Comparison of ENCODE assay signal across 27 cellular contexts in the genomic region with DNA sequence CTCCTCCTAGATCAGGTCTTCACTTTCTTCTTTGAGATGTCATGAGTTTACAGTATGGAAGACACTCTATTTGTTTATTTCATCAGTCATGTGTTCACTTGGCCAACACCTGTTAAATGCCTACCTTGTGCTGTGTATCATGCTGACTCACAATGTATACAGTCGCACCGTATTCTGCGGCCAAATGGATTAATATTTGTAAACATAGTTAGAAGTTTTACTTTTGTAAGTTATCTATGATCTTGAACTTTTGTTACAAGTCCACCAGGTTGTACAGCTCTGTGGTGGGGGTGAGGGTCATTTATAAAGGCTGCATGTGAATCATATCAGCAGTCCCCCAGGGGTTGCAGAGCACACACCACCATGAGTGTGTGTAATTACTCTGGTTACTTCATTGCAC.
DNase-seq lines count a peak whose midpoint lies in the region; ATAC-seq, FAIRE-seq and TF ChIP-seq lines count a peak whose summit lies in the region.
"Had no signal": no experiment of that assay in that cellular context is flagged by ENCODE, and none has a peak within 500 bp of the region (broad histone marks: within the 10 kb centered on the region; RNA-seq: fewer than 3 reads in every experiment).

No MANE protein-coding gene starts in this region.

- CTCF ChIA-PET in HepG2 (lab: Yijun Ruan, JAX; ENCODE audit: low intra/inter-chr PET ratio, low total read pairs) = no interaction called here

- H3K4me1 ChIP-seq in HepG2 (ENCODE audit: insufficient read depth, low read length) (peaks cover 35% of the 10 kb centered on the region), right lobe of liver (no peaks in the 10 kb centered on the region)
- H3K4me1 ChIP-seq: heart right ventricle, upper lobe of left lung had no signal

- H3K27me3 ChIP-seq in HepG2 (ENCODE audit: control insufficient read depth in 1 of 2, insufficient read depth in 2 of 2, low read length in 2 of 2) (no peaks in the 10 kb centered on the region; a peak in 1 of 5 replicates), right lobe of liver (no peaks in the 10 kb centered on the region)
- H3K27me3 ChIP-seq: heart right ventricle, upper lobe of left lung had no signal

- 0% methylated on average over 3 of the region's 3 CpGs for WGBS in HepG2 (ENCODE audit: low lambda C conversion rate)
- WGBS in right lobe of liver (ENCODE audit: insufficient coverage, low coverage, low lambda C conversion rate, missing lambda C conversion rate) = 81% methylated on average over 3 of the region's 3 CpGs

- ATAC-seq in HepG2 (peak; percentile 97), right lobe of liver (no peak), esophagus mucosa (peak; percentile 32)
- ATAC-seq: heart right ventricle had no signal

- TF ChIP-seq CTCF in HepG2 (CRISPR knock-in tag; IDR thresholded peaks at IDR 0.05) = no peak
- no peak for TF ChIP-seq CTCF in right lobe of liver (IDR thresholded peaks at IDR 0.05)

- H3K9me3 ChIP-seq in HepG2 (ENCODE audit: low read length) (no peaks in the 10 kb centered on the region), right lobe of liver (no peaks in the 10 kb centered on the region)
- H3K9me3 ChIP-seq: heart right ventricle, upper lobe of left lung had no signal

- in situ Hi-C loops in HepG2 (cut with HindIII; ENCODE audit: extremely low pct_ligation_motif_present, low pct_unique_long_range_greater_than_20kb) = no loop called here

- peak; percentile 84 for DNase-seq in HepG2 (ENCODE audit: low spot score)
- DNase-seq in right lobe of liver = no peak
- DNase-seq in NCI-H1930 (lab: John Stamatoyannopoulos, UW) = peak; percentile 65 to 78
- DNase-seq in T-helper 9 cell = no peak
- no peak for DNase-seq in middle frontal gyrus (ENCODE audit: extremely low spot score, low spot score)
- no peak for DNase-seq in NK-92 treated with Interleukin-12 subunit alpha and Interleukin-12 subunit beta, amount 100 ng/mL, for 24 hours (lab: John Stamatoyannopoulos, UW)
- no peak for DNase-seq in GM19239 (ENCODE audit: insufficient read length, low spot score)
- DNase-seq: activated CD4-positive, alpha-beta T cell treated with anti-CD3 and anti-CD28 coated beads, Interleukin-2, amount 50 U/mL, for 48 hours; activated CD8-positive, alpha-beta memory T cell treated with anti-CD3 and anti-CD28 coated beads, Interleukin-2, amount 50 U/mL, for 48 hours; activated naive CD8-positive, alpha-beta T cell treated with anti-CD3 and anti-CD28 coated beads, Interleukin-2, amount 10 ng/mL, durations not matched to agents 7 days and 5 days; heart right ventricle; HFFc6; immature natural killer cell; KG1; MV-4-11; naive B cell; NCI-H1694 treated with DMSO at 0.1 percent for 48 hours; NCI-H526; occipital lobe; RPMI8226; stimulated activated CD4-positive, alpha-beta T cell treated with anti-CD3 and anti-CD28 coated beads, Interleukin-2, amount 100 ng/mL, for 24 hours; T1000; upper lobe of left lung had no signal

- peak overlapping the region; percentile 43 for H3K4me2 ChIP-seq in HepG2 (ENCODE audit: low read depth, low read length)
- H3K4me2 ChIP-seq: smooth muscle cell had no signal

- H2AFZ ChIP-seq in HepG2 (ENCODE audit: low read length) = no peak overlapping the region

- FAIRE-seq in HepG2 (lab: Jason Lieb, UNC) (peak; percentile 43), GM19239 (lab: Jason Lieb, UNC) (no peak)
- FAIRE-seq: astrocyte, endothelial cell of umbilical vein had no signal

- no peak overlapping the region for H3K4me3 ChIP-seq in HepG2 (replicated peaks in 1 of 3; ENCODE audit: insufficient read depth in 1 of 3, low read depth in 2 of 3, low read length in 3 of 3)
- no peak overlapping the region for H3K4me3 ChIP-seq in right lobe of liver
- H3K4me3 ChIP-seq: heart right ventricle, smooth muscle cell, upper lobe of left lung had no signal

- no peak overlapping the region for H3K9ac ChIP-seq in HepG2 (ENCODE audit: insufficient read depth, low read depth, low read length)

- TF ChIP-seq EP300 in HepG2 (IDR thresholded peaks at IDR 0.05; ENCODE audit: low read depth in 2 of 2, low read length in 2 of 2) (peak; percentile 51 to 94; a peak in 2 of 4 replicates), HepG2 (CRISPR knock-in tag; IDR thresholded peaks at IDR 0.05; ENCODE audit: borderline replicate concordance) (peak; percentile 94)

- TF ChIP-seq POLR2A in HepG2 (IDR thresholded peaks at IDR 0.05; ENCODE audit: insufficient read depth in 1 of 2, low read depth in 2 of 2, low read length in 2 of 2) = no peak
- TF ChIP-seq POLR2A in right lobe of liver (IDR thresholded peaks at IDR 0.05) = no peak

- intact Hi-C loops in HepG2 (cut with micrococcal nuclease; ENCODE audit: unreplicated experiment) (loop anchor here (1.0 kb wide), 1 partner anchor 54 kb away; no protein-coding TSS in a partner anchor), right lobe of liver (cut with DNase I) (no loop called here)

- TF ChIP-seq RAD21 in HepG2 (CRISPR knock-in tag; IDR thresholded peaks at IDR 0.05) = no peak

- POLR2A ChIA-PET in HepG2 (lab: Yijun Ruan, JAX) = no interaction called here

- no peaks in the 10 kb centered on the region for H4K20me1 ChIP-seq in HepG2 (ENCODE audit: insufficient read depth, low read length)

- H3K79me2 ChIP-seq in HepG2 (ENCODE audit: insufficient read depth, low read length) = no peaks in the 10 kb centered on the region

- BruUV-seq in HepG2 (replicated peaks; lab: Mats Ljungman, UMichigan) = no TSS peak

- H3K27ac ChIP-seq in HepG2 (ENCODE audit: extremely low read length, insufficient read depth, low read length) (no peak overlapping the region), right lobe of liver (no peak overlapping the region)
- H3K27ac ChIP-seq: heart right ventricle, upper lobe of left lung had no signal

- H3K36me3 ChIP-seq in HepG2 (replicated peaks in 1 of 2; ENCODE audit: control insufficient read depth in 1 of 2, insufficient read depth in 2 of 2, low read length in 2 of 2) (no peaks in the 10 kb centered on the region), right lobe of liver (no peaks in the 10 kb centered on the region)
- H3K36me3 ChIP-seq: heart right ventricle, upper lobe of left lung had no signal

TF ChIP-seq in HepG2, 621 proteins besides CTCF, POLR2A, EP300 and RAD21 (continues in another document):
- TF ChIP-seq SIX1 (CRISPR knock-in tag; IDR thresholded peaks at IDR 0.05; ENCODE audit: borderline replicate concordance) (peak; percentile 53; the same call in 1 of the 2 replicates), FOXA1 (IDR thresholded peaks at IDR 0.05) (peak; percentile 84), FOXA1 (CRISPR knock-in tag; IDR thresholded peaks at IDR 0.05) (peak; percentile 93), ZNF431 (CRISPR knock-in tag; IDR thresholded peaks at IDR 0.05; ENCODE audit: borderline replicate concordance, low read depth) (no peak), SMYD3 (CRISPR knock-in tag; IDR thresholded peaks at IDR 0.05) (no peak)
- TF ChIP-seq, protein P1, sequence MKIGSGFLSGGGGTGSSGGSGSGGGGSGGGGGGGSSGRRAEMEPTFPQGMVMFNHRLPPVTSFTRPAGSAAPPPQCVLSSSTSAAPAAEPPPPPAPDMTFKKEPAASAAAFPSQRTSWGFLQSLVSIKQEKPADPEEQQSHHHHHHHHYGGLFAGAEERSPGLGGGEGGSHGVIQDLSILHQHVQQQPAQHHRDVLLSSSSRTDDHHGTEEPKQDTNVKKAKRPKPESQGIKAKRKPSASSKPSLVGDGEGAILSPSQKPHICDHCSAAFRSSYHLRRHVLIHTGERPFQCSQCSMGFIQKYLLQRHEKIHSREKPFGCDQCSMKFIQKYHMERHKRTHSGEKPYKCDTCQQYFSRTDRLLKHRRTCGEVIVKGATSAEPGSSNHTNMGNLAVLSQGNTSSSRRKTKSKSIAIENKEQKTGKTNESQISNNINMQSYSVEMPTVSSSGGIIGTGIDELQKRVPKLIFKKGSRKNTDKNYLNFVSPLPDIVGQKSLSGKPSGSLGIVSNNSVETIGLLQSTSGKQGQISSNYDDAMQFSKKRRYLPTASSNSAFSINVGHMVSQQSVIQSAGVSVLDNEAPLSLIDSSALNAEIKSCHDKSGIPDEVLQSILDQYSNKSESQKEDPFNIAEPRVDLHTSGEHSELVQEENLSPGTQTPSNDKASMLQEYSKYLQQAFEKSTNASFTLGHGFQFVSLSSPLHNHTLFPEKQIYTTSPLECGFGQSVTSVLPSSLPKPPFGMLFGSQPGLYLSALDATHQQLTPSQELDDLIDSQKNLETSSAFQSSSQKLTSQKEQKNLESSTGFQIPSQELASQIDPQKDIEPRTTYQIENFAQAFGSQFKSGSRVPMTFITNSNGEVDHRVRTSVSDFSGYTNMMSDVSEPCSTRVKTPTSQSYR (CRISPR knock-in tag; IDR thresholded peaks at IDR 0.05; ENCODE audit: borderline replicate concordance) = peak; percentile 29; the same call in 1 of the 2 replicates
- TF ChIP-seq, protein P2, sequence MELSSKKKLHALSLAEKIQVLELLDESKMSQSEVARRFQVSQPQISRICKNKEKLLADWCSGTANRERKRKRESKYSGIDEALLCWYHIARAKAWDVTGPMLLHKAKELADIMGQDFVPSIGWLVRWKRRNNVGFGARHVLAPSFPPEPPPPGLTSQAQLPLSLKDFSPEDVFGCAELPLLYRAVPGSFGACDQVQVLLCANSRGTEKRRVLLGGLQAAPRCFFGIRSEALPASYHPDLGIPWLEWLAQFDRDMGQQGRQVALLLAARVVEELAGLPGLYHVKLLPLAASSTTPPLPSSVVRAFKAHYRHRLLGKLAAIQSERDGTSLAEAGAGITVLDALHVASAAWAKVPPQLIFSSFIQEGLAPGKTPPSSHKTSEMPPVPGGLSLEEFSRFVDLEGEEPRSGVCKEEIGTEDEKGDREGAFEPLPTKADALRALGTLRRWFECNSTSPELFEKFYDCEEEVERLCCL (CRISPR knock-in tag; IDR thresholded peaks at IDR 0.05; ENCODE audit: borderline replicate concordance) = no peak

Comparison
In these comparisons a context has a peak if more than half of its experiments do, and no peak if none do; other contexts are left out.
1. ATAC-seq: peak in HepG2 (single experiment) and esophagus mucosa (single experiment); none in right lobe of liver (0 of 4).
2. DNase-seq: peak in HepG2 (single experiment) and NCI-H1930 (2 of 2); none in right lobe of liver (0 of 3), T-helper 9 cell (single experiment), middle frontal gyrus (single experiment), NK-92 treated with Interleukin-12 subunit alpha and Interleukin-12 subunit beta, amount 100 ng/mL, for 24 hours (single experiment) and GM19239 (single experiment).